In genomic region chr9:114552716-114553115, GRCh38 we compare ENCODE assay signal across 19 cellular contexts. TPM values are rescaled to one million over a fixed set of nuclear protein-coding genes. Genes with fewer than 3 reads are reported as not detected.
DNase-seq lines count a peak whose midpoint lies in the region; FAIRE-seq and TF ChIP-seq lines count a peak whose summit lies in the region.
"Had no signal": no experiment of that assay in that cellular context is flagged by ENCODE, and none has a peak within 500 bp of the region (broad histone marks: within the 10 kb centered on the region; RNA-seq: fewer than 3 reads in every experiment).

No MANE protein-coding gene starts in this region.

- peak overlapping the region; percentile 77 for H3K27ac ChIP-seq in brain microvascular endothelial cell

- H3K4me3 ChIP-seq in brain microvascular endothelial cell (ENCODE audit: low read depth, low read length) = no peak overlapping the region

- no peaks in the 10 kb centered on the region for H3K36me3 ChIP-seq in brain microvascular endothelial cell (replicated peaks)

- FAIRE-seq in GM12891 (lab: Jason Lieb, UNC) = no peak
- FAIRE-seq: TTC549 had no signal

- TF ChIP-seq CTCF in brain microvascular endothelial cell (IDR thresholded peaks at IDR 0.05; ENCODE audit: low read depth, low read length, missing control alignments) = no peak

- in situ Hi-C loops in brain microvascular endothelial cell (cut with HindIII; ENCODE audit: low pct_ligation_motif_present, low sequenced_read_pairs) = no loop called here

- H3K27me3 ChIP-seq in brain microvascular endothelial cell (replicated peaks) = no peaks in the 10 kb centered on the region

- DNase-seq in A172 (ENCODE audit: low spot score) (peak; percentile 26), HT1080 (ENCODE audit: low read depth) (peak; percentile 48), brain microvascular endothelial cell (no peak), kidney glomerular epithelial cell (lab: John Stamatoyannopoulos, UW) (peak; percentile 51), NCI-H146 (lab: John Stamatoyannopoulos, UW) (no peak), amniotic stem cell (lab: John Stamatoyannopoulos, UW) (no peak), GM12891 (ENCODE audit: insufficient read length, low spot score) (no peak)
- DNase-seq in activated CD4-positive, CD25-positive, alpha-beta regulatory T cell treated with anti-CD3 and anti-CD28 coated beads, Interleukin-2, amount 50 U/mL, for 72 hours = no peak
- DNase-seq: activated CD4-positive, alpha-beta T cell treated with anti-CD3 and anti-CD28 coated beads, Interleukin-2, amount 10 ng/mL, durations not matched to agents 7 days and 5 days; activated CD8-positive, alpha-beta memory T cell treated with anti-CD3 and anti-CD28 coated beads, Interleukin-2, amount 50 U/mL, for 48 hours; activated gamma-delta T cell treated with Interleukin-2 at 50 U/mL for 16 hours; CD4-positive, alpha-beta T cell; cortex of kidney; DND-41; NCI-H187; NCI-H510A treated with DMSO at 0.1 percent for 48 hours; nephron progenitor cell; stimulated activated naive CD4-positive, alpha-beta T cell treated with Interleukin-2 at 50 U/mL for 16 hours had no signal

- TF ChIP-seq POLR2A in GM12891 (IDR thresholded peaks at IDR 0.05; ENCODE audit: low read depth, low read length) = no peak

TF ChIP-seq in GM12891, 5 proteins besides CTCF, POLR2A, EP300 and RAD21:
- TF ChIP-seq POU2F2 (IDR thresholded peaks at IDR 0.05; ENCODE audit: low read depth, low read length) = no peak
- no peak for TF ChIP-seq POLR2AphosphoS5 (IDR thresholded peaks at IDR 0.05; ENCODE audit: low read depth, low read length)
- TF ChIP-seq SPI1 (IDR thresholded peaks at IDR 0.05; ENCODE audit: low read depth, low read length) = no peak
- no peak for TF ChIP-seq PAX5 (IDR thresholded peaks at IDR 0.05; ENCODE audit: insufficient read depth, low read length, severe bottlenecking)
- TF ChIP-seq TAF1 (IDR thresholded peaks at IDR 0.05; ENCODE audit: low read depth, low read length) = no peak

RNA-seq across cellular contexts. Expression of gene ATP6V1G1, which starts 34.9 kb away (rescaled TPM):
- total RNA-seq in A172 (2014; rRNA removed; shearing (Covaris generic)) = 216 and 223 TPM in 2 replicates
- 96.0 and 97.4 TPM in 2 replicates for total RNA-seq in HT1080 (2014; rRNA removed; shearing (Covaris generic))
- 93.1 and 105 TPM in 2 replicates for polyA plus RNA-seq in HT1080 (2015; cell fraction: cytosol; rRNA removed)
- polyA plus RNA-seq in HT1080 (2015; cell fraction: nucleus; rRNA removed) = 28.1 and 30.6 TPM in 2 replicates
- 49.6 TPM for polyA plus RNA-seq in GM12891 (2012; ENCODE audit: low read depth, missing spikeins)

RNA-seq across cellular contexts. Expression of gene WHRN, which starts 47.4 kb away (rescaled TPM):
- total RNA-seq in A172 (2014; rRNA removed; shearing (Covaris generic)) = 2.0 and 2.1 TPM in 2 replicates
- 2.0 and 3.1 TPM in 2 replicates for total RNA-seq in HT1080 (2014; rRNA removed; shearing (Covaris generic))
- polyA plus RNA-seq in HT1080 (2015; cell fraction: cytosol; rRNA removed) = 2.9 and 3.7 TPM in 2 replicates
- 6.2 and 9.2 TPM in 2 replicates for polyA plus RNA-seq in HT1080 (2015; cell fraction: nucleus; rRNA removed)
- polyA plus RNA-seq in GM12891 (2012; ENCODE audit: low read depth, missing spikeins) = 1.9 TPM

RNA-seq across cellular contexts. Expression of gene TMEM268, which starts 58.4 kb away (rescaled TPM):
- 3.3 and 3.8 TPM in 2 replicates for total RNA-seq in A172 (2014; rRNA removed; shearing (Covaris generic))
- total RNA-seq in HT1080 (2014; rRNA removed; shearing (Covaris generic)) = 8.7 and 9.6 TPM in 2 replicates
- 13.1 and 16.5 TPM in 2 replicates for polyA plus RNA-seq in HT1080 (2015; cell fraction: cytosol; rRNA removed)
- polyA plus RNA-seq in HT1080 (2015; cell fraction: nucleus; rRNA removed) = 9.4 and 9.9 TPM in 2 replicates
- 12.7 TPM for polyA plus RNA-seq in GM12891 (2012; ENCODE audit: low read depth, missing spikeins)

Comparison
In these comparisons a context has a peak if more than half of its experiments do, and no peak if none do; other contexts are left out.
1. DNase-seq: peak in A172 (single experiment), HT1080 (single experiment) and kidney glomerular epithelial cell (single experiment); none in brain microvascular endothelial cell (single experiment), NCI-H146 (single experiment), activated CD4-positive, CD25-positive, alpha-beta regulatory T cell treated with anti-CD3 and anti-CD28 coated beads, Interleukin-2, amount 50 U/mL, for 72 hours (single experiment), amniotic stem cell (single experiment) and GM12891 (single experiment).